Comparison of ENCODE assay signal across 1 cellular context in genomic region chr19:47697863-47698609, GRCh38.
TF ChIP-seq lines count a peak whose summit lies in the region.

No MANE protein-coding gene starts in this region.

TF ChIP-seq in HepG2, 621 proteins besides CTCF, POLR2A, EP300 and RAD21 (continued from another document and continues in another):
- 0 out of 2 replicates have a peak, but pooled peaks have one; percentile 35 for TF ChIP-seq ZNF691 (CRISPR knock-in tag; IDR thresholded peaks at IDR 0.05; ENCODE audit: borderline replicate concordance, low read depth)
- no peak for TF ChIP-seq ZUFSP (CRISPR knock-in tag; IDR thresholded peaks at IDR 0.05; ENCODE audit: borderline replicate concordance)
- no peak for TF ChIP-seq ZNF12 (CRISPR knock-in tag; IDR thresholded peaks at IDR 0.05)
- no peak for TF ChIP-seq FOXA1 (IDR thresholded peaks at IDR 0.05)
- 0 out of 2 replicates have a peak, but pooled peaks have one; percentile 40 for TF ChIP-seq FOXA1 (CRISPR knock-in tag; IDR thresholded peaks at IDR 0.05)
- no peak for TF ChIP-seq ZFP90 (CRISPR knock-in tag; IDR thresholded peaks at IDR 0.05; ENCODE audit: borderline replicate concordance)
- TF ChIP-seq JDP2 (CRISPR knock-in tag; IDR thresholded peaks at IDR 0.05; ENCODE audit: borderline replicate concordance): no peak
- no peak for TF ChIP-seq NR2F1 (CRISPR knock-in tag; IDR thresholded peaks at IDR 0.05)
- TF ChIP-seq HBP1 (CRISPR knock-in tag; IDR thresholded peaks at IDR 0.05; ENCODE audit: low read depth): no peak
- TF ChIP-seq ZGPAT (CRISPR knock-in tag; IDR thresholded peaks at IDR 0.05): no peak
- peak; percentile 90 for TF ChIP-seq SMC3 (IDR thresholded peaks at IDR 0.05; ENCODE audit: low read length)
- TF ChIP-seq ZC3H13 (CRISPR knock-in tag; IDR thresholded peaks at IDR 0.05): no peak
- TF ChIP-seq NCOA5 (CRISPR knock-in tag; IDR thresholded peaks at IDR 0.05): no peak
- TF ChIP-seq RFXANK (CRISPR knock-in tag; IDR thresholded peaks at IDR 0.05): no peak
- peak; percentile 76 for TF ChIP-seq ZNF770 (CRISPR knock-in tag; IDR thresholded peaks at IDR 0.05)
- TF ChIP-seq MLX (CRISPR knock-in tag; IDR thresholded peaks at IDR 0.05): no peak
- TF ChIP-seq ZMYM4 (CRISPR knock-in tag; IDR thresholded peaks at IDR 0.05): no peak
- no peak for TF ChIP-seq ZNF530 (CRISPR knock-in tag; IDR thresholded peaks at IDR 0.05; ENCODE audit: low read depth)
- TF ChIP-seq FOXP4 (CRISPR knock-in tag; IDR thresholded peaks at IDR 0.05): no peak
- TF ChIP-seq KIAA2018 (CRISPR knock-in tag; IDR thresholded peaks at IDR 0.05; ENCODE audit: borderline replicate concordance): no peak
- peak; percentile 23; the same call in 1 of the 2 replicates for TF ChIP-seq GATAD1 (CRISPR knock-in tag; IDR thresholded peaks at IDR 0.05)
- TF ChIP-seq ZNF839 (CRISPR knock-in tag; IDR thresholded peaks at IDR 0.05; ENCODE audit: borderline replicate concordance): no peak
- no peak for TF ChIP-seq ZNF562 (CRISPR knock-in tag; IDR thresholded peaks at IDR 0.05; ENCODE audit: borderline replicate concordance)
- 0 out of 2 replicates have a peak, but pooled peaks have one; percentile 14 for TF ChIP-seq GABPB1 (CRISPR knock-in tag; IDR thresholded peaks at IDR 0.05)
- TF ChIP-seq PAXIP1 (CRISPR knock-in tag; conservative IDR thresholded peaks at IDR 0.05): no peak
- TF ChIP-seq CERS6 (CRISPR knock-in tag; IDR thresholded peaks at IDR 0.05): no peak
- no peak for TF ChIP-seq ZBTB20 (CRISPR knock-in tag; IDR thresholded peaks at IDR 0.05; ENCODE audit: borderline replicate concordance, low read depth)
- no peak for TF ChIP-seq SETDB1 (CRISPR knock-in tag; IDR thresholded peaks at IDR 0.05; ENCODE audit: borderline replicate concordance)
- no peak for TF ChIP-seq ZNF781 (CRISPR knock-in tag; IDR thresholded peaks at IDR 0.05; ENCODE audit: borderline replicate concordance, not compliant biosample characterization)
- TF ChIP-seq SSRP1 (CRISPR knock-in tag; IDR thresholded peaks at IDR 0.05): no peak
- TF ChIP-seq KDM3A (CRISPR knock-in tag; IDR thresholded peaks at IDR 0.05; ENCODE audit: low read depth): no peak
- TF ChIP-seq TBL1XR1 (IDR thresholded peaks at IDR 0.05; ENCODE audit: borderline replicate concordance, low read length, partially characterized antibody): peak; percentile 31
